ENCODE assay signal across 8 cellular contexts in genomic region chrX:12972867-12973560, GRCh38. TPM values are rescaled to one million over a fixed set of nuclear protein-coding genes. Genes with fewer than 3 reads are reported as not detected.
DNase-seq lines count a peak whose midpoint lies in the region; TF ChIP-seq lines count a peak whose summit lies in the region.

No MANE protein-coding gene starts in this region.

- peak overlapping the region in 3 of 5 donors; percentile 83 to 92 (median 90) for H3K27ac ChIP-seq in adrenal gland
- peak overlapping the region; percentile 90 to 99 (median 94) for H3K27ac ChIP-seq in transverse colon

- no peak for TF ChIP-seq EP300 in transverse colon (IDR thresholded peaks at IDR 0.05; ENCODE audit: low read depth)

- intact Hi-C loops in activated naive CD4-positive, alpha-beta T cell treated with anti-CD3 and anti-CD28 coated beads for 36 hours (cut with micrococcal nuclease) = loop anchor here (5.0 kb wide), 1 partner anchor 679 kb away; the partner anchor contains the start of gene TCEANC
- intact Hi-C loops in adrenal gland (cut with DNase I) (loop anchor here in 1 of 2 donors (5.0 kb wide), 1 partner anchor 514 kb away; no protein-coding TSS in a partner anchor), transverse colon (cut with DNase I; ENCODE audit: low total_unique reads) (loop anchor here (5.0 kb wide), 1 partner anchor 111 kb away; no protein-coding TSS in a partner anchor)

- no peaks in the 10 kb centered on the region for H3K9me3 Mint-ChIP-seq in activated naive CD4-positive, alpha-beta T cell treated with anti-CD3 and anti-CD28 coated beads for 36 hours
- peaks cover 13% of the 10 kb centered on the region for H3K9me3 Mint-ChIP-seq in mesothelial cell of epicardium

- in situ Hi-C loops in transverse colon (cut with MboI; ENCODE audit: low pct_ligation_motif_present in 1 of 4, low pct_unique_long_range_greater_than_20kb in 1 of 4, low sequenced_read_pairs in 3 of 4) = loop anchor here (25.0 kb wide), 2 partner anchors 514 to 689 kb away; partner anchors contain the start of gene TCEANC (in 2 of the 4)

- peak overlapping the region in 1 of 4 donors; percentile 68 for H3K4me3 ChIP-seq in adrenal gland
- peak overlapping the region in 1 of 4 donors; percentile 86 for H3K4me3 ChIP-seq in transverse colon

- peak overlapping the region; percentile 82 for H3K4me3 Mint-ChIP-seq in activated naive CD4-positive, alpha-beta T cell treated with anti-CD3 and anti-CD28 coated beads for 36 hours
- H3K4me3 Mint-ChIP-seq in mesothelial cell of epicardium = no peak overlapping the region

- H3K27me3 ChIP-seq in adrenal gland (no peaks in the 10 kb centered on the region), transverse colon (no peaks in the 10 kb centered on the region)

- peak overlapping the region; percentile 96 for H3K27ac Mint-ChIP-seq in activated naive CD4-positive, alpha-beta T cell treated with anti-CD3 and anti-CD28 coated beads for 36 hours
- H3K27ac Mint-ChIP-seq in mesothelial cell of epicardium = peak overlapping the region; percentile 98

- no peaks in the 10 kb centered on the region for H3K36me3 ChIP-seq in adrenal gland (replicated peaks in 1 of 2)
- H3K36me3 ChIP-seq in transverse colon = no peaks in the 10 kb centered on the region

- TF ChIP-seq POLR2A in adrenal gland (IDR thresholded peaks at IDR 0.05) = no peak
- TF ChIP-seq POLR2A in transverse colon (IDR thresholded peaks at IDR 0.05) = no peak

- 66 to 78% (median 71%) methylated on average over 12 of the region's 12 CpGs for WGBS in adrenal gland, 4 donors
- 73 to 95% methylated on average over 3 to 12 of the region's 12 CpGs for WGBS in transverse colon (ENCODE audit: low coverage in 1 of 2), 2 donors

- no peak for TF ChIP-seq CTCF in adrenal gland (IDR thresholded peaks at IDR 0.05)
- TF ChIP-seq CTCF in mesothelial cell of epicardium (IDR thresholded peaks at IDR 0.05; ENCODE audit: unreplicated experiment) = no peak
- no peak for TF ChIP-seq CTCF in transverse colon (IDR thresholded peaks at IDR 0.05)

- H3K27me3 Mint-ChIP-seq in activated naive CD4-positive, alpha-beta T cell treated with anti-CD3 and anti-CD28 coated beads for 36 hours (ENCODE audit: low read depth) = no peaks in the 10 kb centered on the region
- no peaks in the 10 kb centered on the region for H3K27me3 Mint-ChIP-seq in mesothelial cell of epicardium (ENCODE audit: low read depth)

- H3K9me3 ChIP-seq in adrenal gland (replicated peaks in 1 of 3) (no peaks in the 10 kb centered on the region), transverse colon (no peaks in the 10 kb centered on the region)

- H3K4me1 ChIP-seq in adrenal gland (replicated peaks in 1 of 2) (no peaks in the 10 kb centered on the region), transverse colon (peaks cover 0 to 10% (median 3%) of the 10 kb centered on the region in 4 donors)

- CTCF ChIA-PET in activated naive CD4-positive, alpha-beta T cell treated with anti-CD3 and anti-CD28 coated beads for 36 hours (lab: Charles Lee) = interaction anchor here (1.2 to 10.3 kb wide), 3 partner anchors 12 to 26 kb away, joined by 3 to 125 read pairs (median 5); no protein-coding TSS in a partner anchor

- H3K36me3 Mint-ChIP-seq in activated naive CD4-positive, alpha-beta T cell treated with anti-CD3 and anti-CD28 coated beads for 36 hours (ENCODE audit: low read depth) = peaks cover 37% of the 10 kb centered on the region
- peaks cover 12% of the 10 kb centered on the region for H3K36me3 Mint-ChIP-seq in mesothelial cell of epicardium

- peaks cover 24% of the 10 kb centered on the region for H3K4me1 Mint-ChIP-seq in activated naive CD4-positive, alpha-beta T cell treated with anti-CD3 and anti-CD28 coated beads for 36 hours (ENCODE audit: low read depth)
- H3K4me1 Mint-ChIP-seq in mesothelial cell of epicardium = peaks cover 23% of the 10 kb centered on the region

- DNase-seq in activated naive CD4-positive, alpha-beta T cell treated with anti-CD3 and anti-CD28 coated beads for 36 hours = no peak
- DNase-seq in activated naive CD4-positive, alpha-beta T cell treated with anti-CD3 and anti-CD28 coated beads, Interleukin-2, amount 50 U/mL, for 16 hours = no peak
- no peak for DNase-seq in adrenal gland
- no peak for DNase-seq in mesothelial cell of epicardium (ENCODE audit: low spot score in 2 of 2, unreplicated experiment in 2 of 2)
- no peak for DNase-seq in transverse colon
- DNase-seq in DMS79 (lab: John Stamatoyannopoulos, UW) = no peak
- no peak for DNase-seq in ureter (ENCODE audit: low spot score)
- no peak for DNase-seq in NCI-H2171 (lab: John Stamatoyannopoulos, UW)

RNA-seq across cellular contexts. Expression of gene TMSB4X, which starts 1.9 kb away (rescaled TPM):
- 1,000 to 10,000 TPM; 5,535 to 5,691 TPM for total RNA-seq in activated naive CD4-positive, alpha-beta T cell treated with anti-CD3 and anti-CD28 coated beads for 36 hours
- total RNA-seq in adrenal gland (1,000 to 10,000 TPM; 3,090 to 9,144 (median 3,958) TPM), mesothelial cell of epicardium (2,120 to 2,167 TPM (median 2,121 TPM) in 3 replicates), transverse colon (1,000 to 10,000 TPM in 3 of 4 donors, 100 to 1,000 TPM in 1; 680 to 4,578 (median 2,996) TPM), ureter (3,112 TPM)
- polyA plus RNA-seq in adrenal gland = 1,000 to 10,000 TPM; 2,395 to 6,385 (median 6,130) TPM
